Comparison of ENCODE assay signal across 12 cellular contexts in genomic region chr13:50152655-50153309, GRCh38.
A peak's percentile ranks its signal among the peaks of the same experiment; 100 is the strongest.
DNase-seq lines count a peak whose midpoint lies in the region; ATAC-seq and TF ChIP-seq lines count a peak whose summit lies in the region.
"Had no signal": no experiment of that assay in that cellular context is flagged by ENCODE, and none has a peak within 500 bp of the region (broad histone marks: within the 10 kb centered on the region; RNA-seq: fewer than 3 reads in every experiment).

No MANE protein-coding gene starts in this region.

- H3K79me2 ChIP-seq in OCI-LY1 (ENCODE audit: insufficient read depth, low read length): no peaks in the 10 kb centered on the region

- H3K4me1 ChIP-seq in BLaER1 treated with 17β-estradiol and CSF1 and Interleukin-3, amounts not matched to agents 10 nM and 100 nM: peaks cover 6 to 16% (median 11%) of the 10 kb centered on the region in 10 experiments; a peak in 16 of 20 replicates
- peaks cover 27% of the 10 kb centered on the region for H3K4me1 ChIP-seq in OCI-LY1 (ENCODE audit: insufficient read depth, low read length, severe bottlenecking)
- H3K4me1 ChIP-seq in vagina: no peaks in the 10 kb centered on the region
- peaks cover 0 to 11% (median 5%) of the 10 kb centered on the region in 4 donors for H3K4me1 ChIP-seq in transverse colon

- no peak overlapping the region for H3K27ac ChIP-seq in BLaER1 treated with 17β-estradiol and CSF1 and Interleukin-3, amounts not matched to agents 10 nM and 100 nM
- H3K27ac ChIP-seq in OCI-LY1 (ENCODE audit: low read depth, low read length, poor library complexity, severe bottlenecking) (peak overlapping the region; percentile 83), vagina (no peak overlapping the region), transverse colon (peak overlapping the region in 1 of 4 donors; percentile 3)

- intact Hi-C loops in vagina (cut with DNase I): no loop called here
- intact Hi-C loops in transverse colon (cut with DNase I; ENCODE audit: low total_unique reads): no loop called here

- in situ Hi-C loops in transverse colon (cut with MboI; ENCODE audit: low pct_ligation_motif_present in 1 of 4, low pct_unique_long_range_greater_than_20kb in 1 of 4, low sequenced_read_pairs in 3 of 4): no loop called here

- H3K9me3 Mint-ChIP-seq in immature natural killer cell: no peaks in the 10 kb centered on the region

- no peak for TF ChIP-seq EP300 in transverse colon (IDR thresholded peaks at IDR 0.05; ENCODE audit: low read depth)

- no peaks in the 10 kb centered on the region for H3K9me3 ChIP-seq in BLaER1 treated with 17β-estradiol and CSF1 and Interleukin-3, amounts not matched to agents 10 nM and 100 nM (replicated peaks in 1 of 11)
- H3K9me3 ChIP-seq in OCI-LY1 (ENCODE audit: low read length): no peaks in the 10 kb centered on the region
- no peaks in the 10 kb centered on the region for H3K9me3 ChIP-seq in vagina
- no peaks in the 10 kb centered on the region for H3K9me3 ChIP-seq in transverse colon

- H3K27me3 ChIP-seq in BLaER1 treated with 17β-estradiol and CSF1 and Interleukin-3, amounts not matched to agents 10 nM and 100 nM: no peaks in the 10 kb centered on the region
- H3K27me3 ChIP-seq in OCI-LY1 (ENCODE audit: insufficient read depth, low read length) (no peaks in the 10 kb centered on the region), vagina (no peaks in the 10 kb centered on the region), transverse colon (no peaks in the 10 kb centered on the region)

- no peak for TF ChIP-seq CTCF in OCI-LY1 (IDR thresholded peaks at IDR 0.05; ENCODE audit: low read length)
- no peak for TF ChIP-seq CTCF in vagina (IDR thresholded peaks at IDR 0.05)
- TF ChIP-seq CTCF in transverse colon (IDR thresholded peaks at IDR 0.05): no peak

- H3K4me3 ChIP-seq in BLaER1 treated with 17β-estradiol and CSF1 and Interleukin-3, amounts not matched to agents 10 nM and 100 nM: no peak overlapping the region
- H3K4me3 ChIP-seq in OCI-LY1 (ENCODE audit: low read depth, low read length, poor library complexity, severe bottlenecking): peak overlapping the region; percentile 37
- no peak overlapping the region for H3K4me3 ChIP-seq in vagina
- H3K4me3 ChIP-seq in transverse colon: no peak overlapping the region

- peak overlapping the region; percentile 33 to 71 (median 47); a peak in 21 of 22 replicates for H3K4me2 ChIP-seq in BLaER1 treated with 17β-estradiol and CSF1 and Interleukin-3, amounts not matched to agents 10 nM and 100 nM
- peak overlapping the region; percentile 74 for H3K4me2 ChIP-seq in OCI-LY1 (ENCODE audit: low read length)

- no peaks in the 10 kb centered on the region for H3K36me3 ChIP-seq in BLaER1 treated with 17β-estradiol and CSF1 and Interleukin-3, amounts not matched to agents 10 nM and 100 nM
- no peaks in the 10 kb centered on the region for H3K36me3 ChIP-seq in OCI-LY1 (ENCODE audit: insufficient read depth, low read length)
- no peaks in the 10 kb centered on the region for H3K36me3 ChIP-seq in vagina
- no peaks in the 10 kb centered on the region for H3K36me3 ChIP-seq in transverse colon

- H3F3A ChIP-seq in OCI-LY1 (ENCODE audit: insufficient read depth, low read length): no peaks in the 10 kb centered on the region; the same call in 1 of the 2 replicates

- WGBS in transverse colon (ENCODE audit: low coverage in 1 of 2), 2 donors: 43 to 53% methylated on average over 7 of the region's 7 CpGs

- ATAC-seq in GM19324 (IDR thresholded peaks at IDR 0.05; ENCODE audit: low FRiP score, unreplicated experiment): peak; percentile 68

- H2AFZ ChIP-seq in OCI-LY1 (ENCODE audit: low read length): peak overlapping the region; percentile 48

- no peaks in the 10 kb centered on the region for H3K36me3 Mint-ChIP-seq in immature natural killer cell

- no peak overlapping the region; a peak in 1 of 22 replicates for H3K9ac ChIP-seq in BLaER1 treated with 17β-estradiol and CSF1 and Interleukin-3, amounts not matched to agents 10 nM and 100 nM
- H3K9ac ChIP-seq in OCI-LY1 (ENCODE audit: low read length): peak overlapping the region; percentile 62

- no peaks in the 10 kb centered on the region for H4K20me1 ChIP-seq in BLaER1 treated with 17β-estradiol and CSF1 and Interleukin-3, amounts not matched to agents 10 nM and 100 nM
- H4K20me1 ChIP-seq in OCI-LY1 (ENCODE audit: insufficient read depth, low read length): no peaks in the 10 kb centered on the region

- peaks cover 4 to 9% of the 10 kb centered on the region in 2 donors for H3K4me1 Mint-ChIP-seq in immature natural killer cell

- peaks cover 0 to 7% (median 5%) of the 10 kb centered on the region in 3 donors for H3K27me3 Mint-ChIP-seq in immature natural killer cell (ENCODE audit: low read depth in 3 of 3)

- peak overlapping the region in 2 of 6 donors; percentile 9 to 50 for H3K27ac Mint-ChIP-seq in immature natural killer cell

- TF ChIP-seq POLR2A in vagina (IDR thresholded peaks at IDR 0.05) (no peak), transverse colon (IDR thresholded peaks at IDR 0.05) (no peak)

- H3K4me3 Mint-ChIP-seq in immature natural killer cell: peak overlapping the region in 4 of 5 donors; percentile 46 to 74 (median 70)

- H3K9me2 ChIP-seq in OCI-LY1 (ENCODE audit: low read depth, low read length): no peaks in the 10 kb centered on the region

- DNase-seq in immature natural killer cell (no peak), mucosa of gallbladder (ENCODE audit: low spot score) (no peak), vagina (ENCODE audit: extremely low spot score in 2 of 2) (no peak), transverse colon (no peak), occipital lobe (lab: John Stamatoyannopoulos, UW) (no peak)
- DNase-seq: caudate nucleus, DMS153, HCEC 1CT, NCI-H1105 had no signal
